ENCODE assay signal across 1 cellular context in the genomic region with DNA sequence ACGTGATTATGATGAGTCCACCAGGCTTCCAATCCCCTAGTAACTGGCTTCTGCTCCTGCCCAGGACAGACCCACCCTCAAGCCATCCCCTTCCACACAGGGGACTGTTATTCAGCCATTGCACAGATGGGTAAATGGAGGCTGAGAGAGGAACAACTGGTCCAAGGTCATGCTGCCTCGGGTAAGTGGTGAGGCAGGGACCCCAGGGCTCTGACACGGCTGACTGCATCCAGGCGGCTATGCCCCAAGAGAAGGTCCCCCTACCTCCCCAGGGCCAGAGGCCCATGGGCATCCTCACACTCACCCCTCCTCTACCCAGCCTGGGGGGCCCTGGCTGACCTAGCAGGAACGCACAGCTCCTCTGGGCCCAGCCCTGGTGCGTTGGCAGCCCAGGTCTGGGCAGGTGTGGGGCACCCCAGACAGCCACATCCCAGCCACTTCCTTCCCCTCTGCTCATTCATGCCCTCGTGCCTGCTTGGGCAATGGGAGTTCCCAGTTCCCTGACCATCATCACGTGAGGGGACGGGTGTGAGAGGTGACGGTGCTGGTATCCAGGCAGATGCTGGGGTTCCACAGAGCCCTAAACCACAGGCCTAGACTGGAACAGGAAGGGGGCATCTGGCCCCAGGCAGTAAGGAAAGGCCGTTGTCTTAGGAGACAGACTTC.
TF ChIP-seq lines count a peak whose summit lies in the region.

No MANE protein-coding gene starts in this region.

TF ChIP-seq in K562, 482 proteins besides CTCF, POLR2A, EP300 and RAD21 (continued from another document):
- 0 out of 2 replicates have a peak, but pooled peaks have one; percentile 17 for TF ChIP-seq BCOR (IDR thresholded peaks at IDR 0.05)
